ENCODE assay signal across 8 cellular contexts in genomic region chr16:30609002-30609927, GRCh38. TPM values are rescaled to one million over a fixed set of nuclear protein-coding genes. Genes with fewer than 3 reads are reported as not detected.
DNase-seq lines count a peak whose midpoint lies in the region; ATAC-seq and TF ChIP-seq lines count a peak whose summit lies in the region.

No MANE protein-coding gene starts in this region.

- peak overlapping the region; percentile 85 to 91 for H3K4me3 Mint-ChIP-seq in H9
- H3K4me3 Mint-ChIP-seq in activated CD8-positive, alpha-beta memory T cell treated with anti-CD3 and anti-CD28 coated beads, Interleukin-2, amount 10 ng/mL, durations not matched to agents 7 days and 5 days, result peak overlapping the region; percentile 80

- H3K18ac ChIP-seq in H9 (ENCODE audit: insufficient read length, low read depth, low read length), result peak overlapping the region; percentile 83

- no peaks in the 10 kb centered on the region for H4K20me1 ChIP-seq in H9 (ENCODE audit: control insufficient read depth, insufficient read depth, insufficient read length)

- peak; percentile 60 for ATAC-seq in activated CD8-positive, alpha-beta memory T cell treated with anti-CD3 and anti-CD28 coated beads, Interleukin-2, amount 10 ng/mL, durations not matched to agents 7 days and 5 days
- ATAC-seq in thoracic aorta (ENCODE audit: insufficient number of reproducible peaks, low FRiP score, low read depth), result peak; percentile 8
- ATAC-seq in HG03280 (IDR thresholded peaks at IDR 0.05; ENCODE audit: unreplicated experiment), result no peak

- H3K23ac ChIP-seq in H9 (ENCODE audit: insufficient read length, low read depth, low read length), result no peak overlapping the region

- DNase-seq in GM10248 (ENCODE audit: extremely low spot score) (peak; percentile 56), H9 (peak; percentile 39), NCI-H1092 (lab: John Stamatoyannopoulos, UW) (peak; percentile 28), esophagus squamous epithelium (lab: John Stamatoyannopoulos, UW) (no peak), thoracic aorta (ENCODE audit: low spot score) (no peak)
- DNase-seq in activated CD8-positive, alpha-beta memory T cell treated with anti-CD3 and anti-CD28 coated beads, Interleukin-2, amount 10 ng/mL, durations not matched to agents 7 days and 5 days, result peak; percentile 63

- no peak overlapping the region for H2AFZ ChIP-seq in H9 (ENCODE audit: low read length)

- no peaks in the 10 kb centered on the region; the same call in 1 of the 2 replicates for H3K27me3 Mint-ChIP-seq in H9 (ENCODE audit: low read depth)
- no peaks in the 10 kb centered on the region for H3K27me3 Mint-ChIP-seq in activated CD8-positive, alpha-beta memory T cell treated with anti-CD3 and anti-CD28 coated beads, Interleukin-2, amount 10 ng/mL, durations not matched to agents 7 days and 5 days

- no peak overlapping the region for H2BK20ac ChIP-seq in H9 (ENCODE audit: low read depth, low read length, poor library complexity, severe bottlenecking)

- H3K4me1 ChIP-seq in H9 (ENCODE audit: insufficient read depth, low read length) (no peaks in the 10 kb centered on the region), esophagus squamous epithelium (peaks cover 4 to 25% (median 8%) of the 10 kb centered on the region in 3 donors), muscle layer of duodenum (ENCODE audit: control insufficient read depth in 1 of 2, insufficient read depth in 2 of 2, low read length in 2 of 2) (peaks cover 6 to 24% of the 10 kb centered on the region in 2 donors), thoracic aorta (ENCODE audit: control insufficient read depth in 1 of 2, low read depth in 2 of 2) (peaks cover 7 to 13% of the 10 kb centered on the region in 2 donors)

- peak overlapping the region; percentile 91 for H3K14ac ChIP-seq in H9 (ENCODE audit: insufficient read depth, low read length)

- H3K56ac ChIP-seq in H9 (ENCODE audit: insufficient read length, low read depth, low read length), result no peak overlapping the region

- H3K4me2 ChIP-seq in H9 (ENCODE audit: insufficient read depth, insufficient read length, low read length), result peak overlapping the region; percentile 72

- H3K27me3 ChIP-seq in H9 (ENCODE audit: insufficient read depth, low read length) (no peaks in the 10 kb centered on the region), esophagus squamous epithelium (no peaks in the 10 kb centered on the region), muscle layer of duodenum (ENCODE audit: low read depth, low read length) (no peaks in the 10 kb centered on the region), thoracic aorta (replicated peaks; ENCODE audit: insufficient read depth) (no peaks in the 10 kb centered on the region)

- H3K9me3 Mint-ChIP-seq in H9, result no peaks in the 10 kb centered on the region
- no peaks in the 10 kb centered on the region for H3K9me3 Mint-ChIP-seq in activated CD8-positive, alpha-beta memory T cell treated with anti-CD3 and anti-CD28 coated beads, Interleukin-2, amount 10 ng/mL, durations not matched to agents 7 days and 5 days (ENCODE audit: low read depth)

- H3K4me3 ChIP-seq in esophagus squamous epithelium (peak overlapping the region; percentile 71 to 99 (median 90)), muscle layer of duodenum (ENCODE audit: low read depth in 1 of 2, low read length in 2 of 2) (peak overlapping the region; percentile 91 to 94), thoracic aorta (peak overlapping the region; percentile 91)

- peak overlapping the region in 2 of 3 experiments; percentile 44 to 91; a peak in 3 of 7 replicates for H3K27ac Mint-ChIP-seq in H9
- H3K27ac Mint-ChIP-seq in activated CD8-positive, alpha-beta memory T cell treated with anti-CD3 and anti-CD28 coated beads, Interleukin-2, amount 10 ng/mL, durations not matched to agents 7 days and 5 days, result peak overlapping the region; percentile 95

- no peak overlapping the region for H2BK120ac ChIP-seq in H9 (ENCODE audit: low read depth, low read length, poor library complexity, severe bottlenecking)

- POLR2A ChIA-PET in GM10248 (lab: Yijun Ruan, JAX), result interaction anchor here (1.2 kb wide), 1 partner anchor 179 kb away, joined by 5 read pairs; the partner anchor contains the start of gene DCTPP1

- peak overlapping the region; percentile 70 for H4K91ac ChIP-seq in H9 (ENCODE audit: insufficient read length, low read depth, low read length)

- intact Hi-C loops in esophagus squamous epithelium (cut with DNase I), result no loop called here

- peak overlapping the region; percentile 92 for H3K9ac ChIP-seq in H9 (ENCODE audit: extremely low read depth, insufficient read length, low read length)

- TF ChIP-seq POLR2A in esophagus squamous epithelium (IDR thresholded peaks at IDR 0.05), result no peak

- no peaks in the 10 kb centered on the region for H3K79me1 ChIP-seq in H9 (ENCODE audit: insufficient read depth, low read depth, low read length, poor library complexity, severe bottlenecking)

- WGBS in H9 (ENCODE audit: extremely low coverage, insufficient read length, low lambda C conversion rate), result no CpG with 5 or more reads among the region's 40 CpGs
- 35 to 62% methylated on average over 6 to 15 of the region's 40 CpGs for WGBS in esophagus squamous epithelium, 2 donors

- H3K36me3 Mint-ChIP-seq in H9 (ENCODE audit: insufficient read depth in 1 of 3, low read depth in 3 of 3), result peaks cover 15 to 37% (median 34%) of the 10 kb centered on the region in 3 experiments; a peak in 6 of 7 replicates
- H3K36me3 Mint-ChIP-seq in activated CD8-positive, alpha-beta memory T cell treated with anti-CD3 and anti-CD28 coated beads, Interleukin-2, amount 10 ng/mL, durations not matched to agents 7 days and 5 days, result peaks cover 20% of the 10 kb centered on the region

- H4K5ac ChIP-seq in H9 (ENCODE audit: insufficient read length, low read depth, low read length), result no peak overlapping the region

- H4K8ac ChIP-seq in H9 (replicated peaks; ENCODE audit: insufficient read length, low read depth, low read length), result no peak overlapping the region

- H3K9me3 ChIP-seq in H9 (ENCODE audit: control insufficient read depth, low read depth, low read length), result no peaks in the 10 kb centered on the region
- H3K9me3 ChIP-seq in esophagus squamous epithelium, result no peaks in the 10 kb centered on the region
- no peaks in the 10 kb centered on the region for H3K9me3 ChIP-seq in muscle layer of duodenum (ENCODE audit: control insufficient read depth in 1 of 2, low read length in 2 of 2)
- no peaks in the 10 kb centered on the region for H3K9me3 ChIP-seq in thoracic aorta

- no peak overlapping the region for H2AK5ac ChIP-seq in H9 (ENCODE audit: insufficient read length, low read length)

- H3K36me3 ChIP-seq in esophagus squamous epithelium (peaks cover 0 to 42% (median 14%) of the 10 kb centered on the region in 3 donors), muscle layer of duodenum (ENCODE audit: control insufficient read depth in 1 of 2, insufficient read depth in 2 of 2, low read length in 2 of 2) (peaks cover under 1 to 17% of the 10 kb centered on the region in 2 donors), thoracic aorta (peaks cover 22% of the 10 kb centered on the region)

- H2BK12ac ChIP-seq in H9 (ENCODE audit: insufficient read length, low read depth, low read length), result no peak overlapping the region

- peaks cover 5% of the 10 kb centered on the region for H3K23me2 ChIP-seq in H9 (ENCODE audit: insufficient read length, low read depth, low read length, poor library complexity, severe bottlenecking)

- H3K4me1 Mint-ChIP-seq in H9, result peaks cover 3 to 11% of the 10 kb centered on the region in 2 experiments
- peaks cover 23% of the 10 kb centered on the region for H3K4me1 Mint-ChIP-seq in activated CD8-positive, alpha-beta memory T cell treated with anti-CD3 and anti-CD28 coated beads, Interleukin-2, amount 10 ng/mL, durations not matched to agents 7 days and 5 days

- no peak overlapping the region for H2BK5ac ChIP-seq in H9 (ENCODE audit: insufficient read length, low read length)

- H3K79me2 ChIP-seq in H9 (ENCODE audit: insufficient read depth, low read length), result peaks cover 2% of the 10 kb centered on the region; the same call in 1 of the 2 replicates

- no peak overlapping the region for H3T11ph ChIP-seq in H9 (ENCODE audit: low read length)

- H3K27ac ChIP-seq in H9 (ENCODE audit: insufficient read length, low read depth, low read length), result no peak overlapping the region
- H3K27ac ChIP-seq in esophagus squamous epithelium, result peak overlapping the region; percentile 86 to 96 (median 94)
- H3K27ac ChIP-seq in muscle layer of duodenum (ENCODE audit: low read length), result peak overlapping the region; percentile 94
- peak overlapping the region; percentile 96 to 97 for H3K27ac ChIP-seq in thoracic aorta

- H2BK15ac ChIP-seq in H9 (ENCODE audit: low read depth, low read length), result no peak overlapping the region

- TF ChIP-seq CTCF in GM10248 (IDR thresholded peaks at IDR 0.05; ENCODE audit: control extremely low read depth, extremely low read depth, low read depth, missing control alignments) (no peak), H9 (conservative IDR thresholded peaks at IDR 0.05) (no peak), esophagus squamous epithelium (IDR thresholded peaks at IDR 0.05) (no peak), thoracic aorta (IDR thresholded peaks at IDR 0.05) (no peak)

- 0 out of 2 replicates have a peak overlapping the region, but pooled peaks have one; percentile 20 for H3K4ac ChIP-seq in H9 (ENCODE audit: low read depth, low read length)

- CTCF ChIA-PET in GM10248 (lab: Yijun Ruan, JAX), result interaction anchor here (1.0 to 10.2 kb wide), 11 partner anchors 9 to 200 kb away, joined by 3 to 128 read pairs (median 4); partner anchors contain the start of gene DCTPP1
- CTCF ChIA-PET in activated CD8-positive, alpha-beta memory T cell treated with anti-CD3 and anti-CD28 coated beads, Interleukin-2, amount 10 ng/mL, durations not matched to agents 7 days and 5 days (lab: Charles Lee), result interaction anchor here (0.6 to 11.9 kb wide), 13 partner anchors 11 to 403 kb away, joined by 3 to 123 read pairs (median 4); partner anchors contain the start of genes DCTPP1, PRR14 and ZNF747

RNA-seq across cellular contexts. Expression of gene ZNF689, which starts 0.9 kb away (rescaled TPM):
- total RNA-seq in H9 (2021) (21.1 and 21.9 TPM in 2 replicates), esophagus squamous epithelium (1 to 10 TPM; 2.0 to 6.7 (median 3.8) TPM), thoracic aorta (10 to 100 TPM in 1 of 2 donors, 1 to 10 TPM in 1; 7.4 to 17.0 TPM)
- total RNA-seq in activated CD8-positive, alpha-beta memory T cell treated with anti-CD3 and anti-CD28 coated beads, Interleukin-2, amount 10 ng/mL, durations not matched to agents 7 days and 5 days, result 10 to 100 TPM; 12.2 to 15.3 TPM

RNA-seq across cellular contexts. Expression of gene ZNF785, which starts 23.8 kb away (rescaled TPM):
- 17.0 and 18.8 TPM in 2 replicates for total RNA-seq in H9 (2021)
- total RNA-seq in activated CD8-positive, alpha-beta memory T cell treated with anti-CD3 and anti-CD28 coated beads, Interleukin-2, amount 10 ng/mL, durations not matched to agents 7 days and 5 days, result 10 to 100 TPM; 18.9 to 21.2 TPM
- 10 to 100 TPM in 1 of 4 donors, 1 to 10 TPM in 3; 2.7 to 10.9 (median 5.6) TPM for total RNA-seq in esophagus squamous epithelium
- 10 to 100 TPM; 10.9 to 15.6 TPM for total RNA-seq in thoracic aorta

RNA-seq across cellular contexts. Expression of gene ZNF688, which starts 37.8 kb away (rescaled TPM):
- total RNA-seq in H9 (2021) (4.3 and 4.5 TPM in 2 replicates), esophagus squamous epithelium (10 to 100 TPM in 2 of 4 donors, 1 to 10 TPM in 2; 5.4 to 15.3 (median 10.2) TPM), thoracic aorta (10 to 100 TPM in 1 of 2 donors, 1 to 10 TPM in 1; 9.2 to 24.2 TPM)
- 10 to 100 TPM; 14.5 to 14.7 TPM for total RNA-seq in activated CD8-positive, alpha-beta memory T cell treated with anti-CD3 and anti-CD28 coated beads, Interleukin-2, amount 10 ng/mL, durations not matched to agents 7 days and 5 days

RNA-seq across cellular contexts. Expression of gene PRR14, which starts 41.5 kb away (rescaled TPM):
- total RNA-seq in H9 (2021) (11.6 and 13.6 TPM in 2 replicates), esophagus squamous epithelium (10 to 100 TPM; 16.6 to 21.8 (median 20.3) TPM), thoracic aorta (10 to 100 TPM; 46.1 to 57.0 TPM)
- total RNA-seq in activated CD8-positive, alpha-beta memory T cell treated with anti-CD3 and anti-CD28 coated beads, Interleukin-2, amount 10 ng/mL, durations not matched to agents 7 days and 5 days, result 100 to 1,000 TPM; 111 to 116 TPM

RNA-seq across cellular contexts. Expression of gene FBRS, which starts 49.0 kb away (rescaled TPM):
- total RNA-seq in H9 (2021) (12.6 and 16.8 TPM in 2 replicates), esophagus squamous epithelium (10 to 100 TPM; 22.3 to 80.2 (median 45.3) TPM), thoracic aorta (100 to 1,000 TPM in 1 of 2 donors, 10 to 100 TPM in 1; 39.3 to 160 TPM)
- 100 to 1,000 TPM; 102 to 142 TPM for total RNA-seq in activated CD8-positive, alpha-beta memory T cell treated with anti-CD3 and anti-CD28 coated beads, Interleukin-2, amount 10 ng/mL, durations not matched to agents 7 days and 5 days

Comparison
In these comparisons a context has a peak if more than half of its experiments do, and no peak if none do; other contexts are left out.
1. DNase-seq: peak in GM10248 (single experiment), H9 (single experiment), NCI-H1092 (single experiment) and activated CD8-positive, alpha-beta memory T cell treated with anti-CD3 and anti-CD28 coated beads, Interleukin-2, amount 10 ng/mL, durations not matched to agents 7 days and 5 days (single experiment); none in esophagus squamous epithelium (single experiment) and thoracic aorta (single experiment).
2. Peak in every context shown above with its lines, with median percentiles within 50 percentile points of each other: H3K4me3 ChIP-seq.